25 cellular contexts compared by ENCODE assay signal in the genomic region with DNA sequence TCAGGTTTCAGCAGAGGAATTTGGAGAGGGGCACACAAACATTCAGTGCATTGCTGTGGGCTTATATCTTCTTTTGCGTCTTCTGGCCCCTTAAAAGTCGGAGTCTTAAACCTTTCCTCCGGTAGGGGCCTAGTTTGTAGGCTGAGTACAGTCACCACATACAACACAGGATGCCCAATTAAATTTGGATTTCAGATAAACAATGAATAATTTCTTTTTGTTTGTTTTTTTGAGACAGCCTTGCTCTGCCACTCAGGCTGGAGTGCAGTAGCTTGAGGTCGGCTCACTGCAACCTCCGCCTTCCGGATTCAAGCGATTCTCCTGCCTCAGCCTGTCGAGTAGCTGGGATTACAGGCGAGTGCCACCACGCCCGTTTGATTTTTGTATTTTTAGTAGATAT. TPM values are rescaled to one million over a fixed set of nuclear protein-coding genes. Genes with fewer than 3 reads are reported as not detected.
A peak's percentile ranks its signal among the peaks of the same experiment; 100 is the strongest.
DNase-seq lines count a peak whose midpoint lies in the region; ATAC-seq and TF ChIP-seq lines count a peak whose summit lies in the region.
"Had no signal": no experiment of that assay in that cellular context is flagged by ENCODE, and none has a peak within 500 bp of the region (broad histone marks: within the 10 kb centered on the region; RNA-seq: fewer than 3 reads in every experiment).

No MANE protein-coding gene starts in this region.

- H3K9me3 ChIP-seq in PC-9 (ENCODE audit: insufficient read depth, low read depth) (no peaks in the 10 kb centered on the region), body of pancreas (no peaks in the 10 kb centered on the region), upper lobe of left lung (peaks cover 0 to 3% (median 0%) of the 10 kb centered on the region in 4 donors)
- H3K9me3 ChIP-seq: MG63, Peyer's patch had no signal

- TF ChIP-seq POLR2A in body of pancreas (IDR thresholded peaks at IDR 0.05) (no peak), upper lobe of left lung (IDR thresholded peaks at IDR 0.05) (no peak)

- TF ChIP-seq CTCF in PC-9 (conservative IDR thresholded peaks at IDR 0.05) (no peak), body of pancreas (IDR thresholded peaks at IDR 0.05) (no peak), osteocyte (IDR thresholded peaks at IDR 0.05) (no peak), upper lobe of left lung (IDR thresholded peaks at IDR 0.05) (no peak)

- no peaks in the 10 kb centered on the region for H3K36me3 Mint-ChIP-seq in osteocyte (ENCODE audit: unreplicated experiment)
- H3K36me3 Mint-ChIP-seq: CD4-positive, alpha-beta memory T cell had no signal

- H3K4me2 ChIP-seq in PC-9: no peak overlapping the region

- no peaks in the 10 kb centered on the region for H3K9me2 ChIP-seq in PC-9 (ENCODE audit: insufficient read depth)

- no TSS peak for BruUV-seq in PC-9 (replicated peaks; lab: Mats Ljungman, UMichigan)

- no peak for TF ChIP-seq EP300 in upper lobe of left lung (IDR thresholded peaks at IDR 0.05)

- intact Hi-C loops in PC-9 (cut with micrococcal nuclease; ENCODE audit: unreplicated experiment) (no loop called here), body of pancreas (cut with DNase I) (no loop called here)

- peak overlapping the region; percentile 7 for H3K27ac Mint-ChIP-seq in osteocyte (ENCODE audit: unreplicated experiment)
- H3K27ac Mint-ChIP-seq: CD4-positive, alpha-beta memory T cell had no signal

- H3K27me3 ChIP-seq in PC-9 (ENCODE audit: insufficient read depth, low read depth) (no peaks in the 10 kb centered on the region), body of pancreas (no peaks in the 10 kb centered on the region), upper lobe of left lung (peaks cover 0 to 8% (median 3%) of the 10 kb centered on the region in 4 donors)
- H3K27me3 ChIP-seq: MG63 had no signal

- ATAC-seq in body of pancreas (no peak), upper lobe of left lung (ENCODE audit: low FRiP score in 2 of 2) (no peak), HG02840 (IDR thresholded peaks at IDR 0.05; ENCODE audit: low FRiP score, unreplicated experiment) (no peak)
- ATAC-seq: HepG2 had no signal

- CTCF ChIA-PET in PC-9 (lab: Charles Lee): no interaction called here

- no peaks in the 10 kb centered on the region for H3K27me3 Mint-ChIP-seq in osteocyte (ENCODE audit: unreplicated experiment)

- no peak overlapping the region for H2AFZ ChIP-seq in PC-9

- peaks cover 64% of the 10 kb centered on the region for H3K4me1 ChIP-seq in PC-9 (replicated peaks; ENCODE audit: insufficient read depth)
- H3K4me1 ChIP-seq in body of pancreas: peaks cover 15% of the 10 kb centered on the region
- H3K4me1 ChIP-seq in upper lobe of left lung: peaks cover 4 to 10% (median 7%) of the 10 kb centered on the region in 4 donors

- DNase-seq in ELR (ENCODE audit: low read depth): peak; percentile 29
- no peak for DNase-seq in PC-9
- DNase-seq in body of pancreas: no peak
- DNase-seq in osteocyte (ENCODE audit: extremely low spot score, unreplicated experiment): no peak
- DNase-seq in effector CD4-positive, alpha-beta T cell: no peak
- no peak for DNase-seq in T-helper 1 cell
- no peak for DNase-seq in upper lobe of left lung
- DNase-seq: AML-193; CD4-positive, alpha-beta memory T cell; COR-L47; GDM1; KBM-7; NCI-H1105 treated with DMSO at 0.1 percent for 48 hours; NCI-H146; NCI-H1930; NCI-H446; NCI-H524 treated with DMSO at 0.1 percent for 48 hours; NCI-H82; SHP77 treated with DMSO at 0.1 percent for 48 hours had no signal

- peaks cover 15% of the 10 kb centered on the region for H3K9me3 Mint-ChIP-seq in osteocyte (ENCODE audit: unreplicated experiment)

- POLR2A ChIA-PET in PC-9 (lab: Charles Lee; ENCODE audit: unreplicated experiment): no interaction called here

- H3K27ac ChIP-seq in PC-9: peak overlapping the region; percentile 95; the same call in 1 of the 2 replicates
- peak overlapping the region in 3 of 4 donors; percentile 14 to 66 (median 51) for H3K27ac ChIP-seq in body of pancreas
- no peak overlapping the region for H3K27ac ChIP-seq in upper lobe of left lung
- H3K27ac ChIP-seq: BLaER1 treated with 17β-estradiol and CSF1 and Interleukin-3, amounts not matched to agents 10 nM and 100 nM; Peyer's patch; SK-N-MC had no signal

- WGBS in body of pancreas, 2 donors: 96% methylated on average over 11 of the region's 11 CpGs
- WGBS in upper lobe of left lung, 2 donors: 91 to 93% methylated on average over 11 of the region's 11 CpGs

- H3F3A ChIP-seq in PC-9 (ENCODE audit: insufficient read depth, low read depth): peaks cover 46% of the 10 kb centered on the region

- H3K36me3 ChIP-seq in PC-9 (ENCODE audit: low read depth): no peaks in the 10 kb centered on the region
- H3K36me3 ChIP-seq in body of pancreas (replicated peaks in 1 of 2; ENCODE audit: insufficient read depth in 1 of 2, low read depth in 2 of 2): no peaks in the 10 kb centered on the region
- no peaks in the 10 kb centered on the region for H3K36me3 ChIP-seq in upper lobe of left lung
- H3K36me3 ChIP-seq: BLaER1 treated with 17β-estradiol and CSF1 and Interleukin-3, amounts not matched to agents 10 nM and 100 nM; MG63; Peyer's patch had no signal

- H3K79me2 ChIP-seq in PC-9 (ENCODE audit: low read depth): no peaks in the 10 kb centered on the region

- H3K4me1 Mint-ChIP-seq in osteocyte (ENCODE audit: unreplicated experiment): peaks cover 34% of the 10 kb centered on the region
- H3K4me1 Mint-ChIP-seq: CD4-positive, alpha-beta memory T cell had no signal

- H4K20me1 ChIP-seq in PC-9 (ENCODE audit: insufficient read depth): no peaks in the 10 kb centered on the region
- H4K20me1 ChIP-seq: BLaER1 treated with 17β-estradiol and CSF1 and Interleukin-3, amounts not matched to agents 10 nM and 100 nM had no signal

- no peak overlapping the region for H3K4me3 Mint-ChIP-seq in osteocyte (ENCODE audit: unreplicated experiment)
- H3K4me3 Mint-ChIP-seq: CD4-positive, alpha-beta memory T cell had no signal

- H3K4me3 ChIP-seq in PC-9 (no peak overlapping the region), body of pancreas (no peak overlapping the region), upper lobe of left lung (no peak overlapping the region)
- H3K4me3 ChIP-seq: BLaER1 treated with 17β-estradiol and CSF1 and Interleukin-3, amounts not matched to agents 10 nM and 100 nM; MG63; SK-N-MC had no signal

RNA-seq across cellular contexts. Expression of a gene that starts 26.7 kb away (rescaled TPM):
- total RNA-seq in PC-9 (2021) (32.6 and 42.7 TPM in 2 replicates), body of pancreas (1 to 10 TPM; 1.3 to 1.8 TPM), osteocyte (8.9 TPM in 2 replicates), upper lobe of left lung (10 to 100 TPM in 3 of 6 donors, 1 to 10 TPM in 3; 4.2 to 18.8 (median 9.4) TPM)

Comparison
In these comparisons a context has a peak if more than half of its experiments do, and no peak if none do; other contexts are left out.
1. H3K27ac ChIP-seq: peak in PC-9 (single experiment) and body of pancreas (3 of 4); none in upper lobe of left lung (0 of 4).